ENCODE assay signal across 7 cellular contexts in genomic region chr7:29564455-29565185, GRCh38. TPM values are rescaled to one million over a fixed set of nuclear protein-coding genes. Genes with fewer than 3 reads are reported as not detected.
DNase-seq lines count a peak whose midpoint lies in the region; ATAC-seq, FAIRE-seq and TF ChIP-seq lines count a peak whose summit lies in the region.

No MANE protein-coding gene starts in this region.

- SMC1A ChIA-PET in GM12878 (lab: Charles Lee; ENCODE audit: uncharacterized antibody, unreplicated experiment) = no interaction called here

- BruUV-seq in GM12878 (replicated peaks; lab: Mats Ljungman, UMichigan) = no TSS peak

- no peaks in the 10 kb centered on the region for H3K9me2 ChIP-seq in MM.1S (replicated peaks; ENCODE audit: insufficient read depth, low read length)

- H3K27ac ChIP-seq in MM.1S (ENCODE audit: low read length) (peak overlapping the region; percentile 90), GM12878 (ENCODE audit: control insufficient read depth, insufficient read depth) (no peak overlapping the region)

- no peak for ATAC-seq in GM12878

- in situ Hi-C loops in GM12878 (cut with MboI) = no loop called here

- TF ChIP-seq CTCF in MM.1S (IDR thresholded peaks at IDR 0.05; ENCODE audit: low read length) (no peak), GM12878 (IDR thresholded peaks at IDR 0.05 in 2 of 3, conservative IDR thresholded peaks at IDR 0.05 in 1 of 3; ENCODE audit: control insufficient read depth in 2 of 3, extremely low read depth in 1 of 3, insufficient read depth in 1 of 3, low read depth in 3 of 3, low read length in 3 of 3) (no peak)

- H3F3A ChIP-seq in MM.1S (ENCODE audit: insufficient read depth, low read length) = peaks cover 27% of the 10 kb centered on the region

- peaks cover 13% of the 10 kb centered on the region for H3K79me2 ChIP-seq in MM.1S (ENCODE audit: low read length)
- H3K79me2 ChIP-seq in GM12878 (ENCODE audit: control insufficient read depth, insufficient read depth, low read length) = no peaks in the 10 kb centered on the region

- H3K4me2 ChIP-seq in MM.1S (ENCODE audit: low read depth, low read length) (peak overlapping the region; percentile 67), GM12878 (ENCODE audit: control insufficient read depth, insufficient read depth) (0 out of 2 replicates have a peak overlapping the region, but pooled peaks have one; percentile 44)

- peak overlapping the region; percentile 87 for H2AFZ ChIP-seq in MM.1S (ENCODE audit: low read length)
- no peak overlapping the region for H2AFZ ChIP-seq in GM12878 (ENCODE audit: control insufficient read depth, low read depth, low read length)

- H4K20me1 ChIP-seq in MM.1S (ENCODE audit: insufficient read depth, low read length) (no peaks in the 10 kb centered on the region), GM12878 (ENCODE audit: control insufficient read depth, insufficient read depth) (no peaks in the 10 kb centered on the region)

- intact Hi-C loops in GM12878 (cut with micrococcal nuclease; ENCODE audit: unreplicated experiment) = no loop called here

- peaks cover 10% of the 10 kb centered on the region; the same call in 1 of the 2 replicates for H3K4me1 ChIP-seq in ES-I3 (ENCODE audit: insufficient read depth, low read length)
- H3K4me1 ChIP-seq in MM.1S (ENCODE audit: low read length) = peaks cover 11% of the 10 kb centered on the region
- no peaks in the 10 kb centered on the region for H3K4me1 ChIP-seq in GM12878 (ENCODE audit: control insufficient read depth, insufficient read depth, low read length)

- H3K36me3 ChIP-seq in ES-I3 (ENCODE audit: insufficient read depth, low read length) (no peaks in the 10 kb centered on the region), MM.1S (replicated peaks; ENCODE audit: insufficient read depth, low read length) (no peaks in the 10 kb centered on the region), GM12878 (ENCODE audit: control insufficient read depth in 2 of 2, insufficient read depth in 2 of 2, low read length in 1 of 2) (no peaks in the 10 kb centered on the region)

- H3K4me3 ChIP-seq in MM.1S (ENCODE audit: low read length) (peak overlapping the region; percentile 83), GM12878 (no peak overlapping the region), iPS-11a (ENCODE audit: low read depth, low read length) (peak overlapping the region; percentile 49)

- no peak for FAIRE-seq in GM12878 (lab: Jason Lieb, UNC)

- WGBS in GM12878 (ENCODE audit: insufficient coverage, insufficient replicate concordance, low lambda C conversion rate, missing lambda C conversion rate) = 9% methylated on average over 50 of the region's 50 CpGs

- TF ChIP-seq POLR2A in GM12878 (IDR thresholded peaks at IDR 0.05; ENCODE audit: low read depth, low read length) = no peak

- TF ChIP-seq RAD21 in GM12878 (IDR thresholded peaks at IDR 0.05; ENCODE audit: insufficient read depth, low read depth, low read length) = no peak

- RAD21 ChIA-PET in GM12878 (lab: Charles Lee; ENCODE audit: unreplicated experiment) = no interaction called here

- DNase-seq in MM.1S (peak; percentile 89), GM12878 (ENCODE audit: low read depth, low spot score) (no peak), renal cortical epithelial cell (ENCODE audit: low read depth) (peak; percentile 74), T-helper 9 cell (no peak)
- no peak for DNase-seq in effector CD4-positive, alpha-beta T cell

- peak overlapping the region; percentile 89 for H3K9ac ChIP-seq in ES-I3 (ENCODE audit: low read depth, low read length)
- peak overlapping the region; percentile 75 for H3K9ac ChIP-seq in MM.1S (ENCODE audit: low read length)
- H3K9ac ChIP-seq in GM12878 (ENCODE audit: control insufficient read depth, insufficient read depth, low read length) = no peak overlapping the region

- no peak for TF ChIP-seq EP300 in GM12878 (IDR thresholded peaks at IDR 0.05; ENCODE audit: borderline replicate concordance in 1 of 2, control insufficient read depth in 1 of 2, low read depth in 2 of 2, low read length in 2 of 2)

- CTCF ChIA-PET in GM12878 (lab: Yijun Ruan, JAX) = no interaction called here

- no peaks in the 10 kb centered on the region for H3K9me3 ChIP-seq in ES-I3 (ENCODE audit: control insufficient read depth, insufficient read depth, low read length)
- H3K9me3 ChIP-seq in MM.1S (replicated peaks; ENCODE audit: insufficient read depth, low read length) = no peaks in the 10 kb centered on the region
- H3K9me3 ChIP-seq in GM12878 (replicated peaks; ENCODE audit: control insufficient read depth, insufficient read depth, low read length) = no peaks in the 10 kb centered on the region; the same call in 2 of the 3 replicates

- POLR2A ChIA-PET in GM12878 (lab: Charles Lee) = no interaction called here

- H3K27me3 ChIP-seq in MM.1S (replicated peaks; ENCODE audit: insufficient read depth, low read length) (no peaks in the 10 kb centered on the region), GM12878 (replicated peaks in 1 of 2; ENCODE audit: control insufficient read depth in 2 of 2, insufficient read depth in 2 of 2, low read length in 1 of 2) (peaks cover 12 to 27% of the 10 kb centered on the region in 2 experiments)

TF ChIP-seq in GM12878, 131 proteins besides CTCF, POLR2A, EP300 and RAD21:
- no peak for TF ChIP-seq KAT2A (conservative IDR thresholded peaks at IDR 0.05; ENCODE audit: control insufficient read depth, low read depth, low read length)
- TF ChIP-seq EZH2 (IDR thresholded peaks at IDR 0.05; ENCODE audit: borderline replicate concordance, control insufficient read depth, low read depth, low read length) = peak; percentile 94
TF ChIP-seq in GM12878: peak in this region for 1.

RNA-seq across cellular contexts. Expression of gene PRR15, which starts 1.0 kb away (rescaled TPM):
- not detected in 2 replicates for total RNA-seq in GM12878 (2013; cell fraction: nucleolus; rRNA removed)
- total RNA-seq in GM12878 (2014; rRNA removed) (not detected in 2 replicates), GM12878 (2014; rRNA removed; fragmentation: Illumina TruSeq; extraction: Trizol) (not detected in 2 replicates), GM12878 (2021) (not detected in 2 replicates), renal cortical epithelial cell (10.6 and 11.2 TPM in 2 replicates)
- polyA plus RNA-seq in GM12878 (2011; ENCODE audit: low read depth) = not detected
- polyA plus RNA-seq in GM12878 (2011; rRNA removed) (not detected in 2 replicates), GM12878 (2014; fragmentation: Illumina TruSeq; extraction: Trizol) (not detected in 2 replicates), GM12878 (2014; fragmentation: Nextera tagmentation; extraction: Ambion mirVana) (not detected), GM12878 (2014; rRNA removed) (not detected in 2 replicates), GM12878 (2016; fragmentation: Nextera tagmentation; extraction: Ambion mirVana) (not detected)
- not detected in 2 replicates for polyA plus RNA-seq in GM12878 (2011; cell fraction: cytosol; rRNA removed)
- not detected in 2 replicates for polyA plus RNA-seq in GM12878 (2011; cell fraction: nucleus; rRNA removed)
- polyA plus RNA-seq in GM12878 (2012) = not detected in 2 replicates
- polyA minus RNA-seq in GM12878 (2011; rRNA and poly(A)+ RNA removed) = not detected in 2 replicates
- not detected in 2 replicates for polyA minus RNA-seq in GM12878 (2011; cell fraction: cytosol; rRNA and poly(A)+ RNA removed)
- polyA minus RNA-seq in GM12878 (2011; cell fraction: nucleus; rRNA and poly(A)+ RNA removed) = not detected in 2 replicates

Comparison
In these comparisons a context has a peak if more than half of its experiments do, and no peak if none do; other contexts are left out.
1. DNase-seq: peak in MM.1S (single experiment) and renal cortical epithelial cell (single experiment); none in GM12878 (single experiment), T-helper 9 cell (single experiment) and effector CD4-positive, alpha-beta T cell (single experiment).
2. RNA of gene PRR15, which starts 1.0 kb away (total RNA-seq): 10.6 to 11.2 TPM in renal cortical epithelial cell; not detected in GM12878; every median in the first group is over 10 times any median in the second.